Comparison of ENCODE assay signal across 10 cellular contexts in the genomic region with DNA sequence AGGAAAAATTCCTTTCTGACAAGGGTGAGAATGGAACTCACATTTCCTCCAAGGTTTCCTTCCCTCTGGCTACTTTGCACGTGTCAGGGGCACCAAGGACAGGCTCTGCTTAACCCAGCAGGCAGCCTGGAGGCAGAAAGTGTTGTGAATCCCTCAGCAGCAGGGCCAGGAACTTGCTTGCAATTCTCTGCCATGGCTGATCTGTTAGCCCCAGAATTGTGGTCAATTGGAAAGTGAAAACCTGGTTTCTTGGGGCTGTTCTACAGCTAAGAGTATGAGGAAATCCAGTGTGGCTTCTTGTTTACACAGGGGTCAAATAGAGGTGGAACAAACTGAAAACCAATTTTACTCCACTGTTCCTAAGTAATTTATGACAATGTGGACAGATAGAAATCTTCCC. TPM values are rescaled to one million over a fixed set of nuclear protein-coding genes. Genes with fewer than 3 reads are reported as not detected.
A peak's percentile ranks its signal among the peaks of the same experiment; 100 is the strongest.
DNase-seq lines count a peak whose midpoint lies in the region; ATAC-seq and TF ChIP-seq lines count a peak whose summit lies in the region.
"Had no signal": no experiment of that assay in that cellular context is flagged by ENCODE, and none has a peak within 500 bp of the region (broad histone marks: within the 10 kb centered on the region; RNA-seq: fewer than 3 reads in every experiment).

No MANE protein-coding gene starts in this region.

- H3K36me3 ChIP-seq in lower lobe of right lung, result no peaks in the 10 kb centered on the region

- H3K4me1 ChIP-seq in lower lobe of right lung, result no peaks in the 10 kb centered on the region

- intact Hi-C loops in posterior cingulate gyrus (cut with DNase I), result no loop called here
- intact Hi-C loops in lower lobe of right lung (cut with DNase I), result no loop called here

- ATAC-seq in GM18907 (IDR thresholded peaks at IDR 0.05; ENCODE audit: unreplicated experiment), result peak; percentile 94
- ATAC-seq in HG02678 (IDR thresholded peaks at IDR 0.05; ENCODE audit: unreplicated experiment), result peak; percentile 82
- ATAC-seq in lower lobe of right lung, result no peak

- no peaks in the 10 kb centered on the region for H3K36me3 Mint-ChIP-seq in mesothelial cell of epicardium

- no peak overlapping the region for H3K4me3 Mint-ChIP-seq in mesothelial cell of epicardium

- H3K27me3 ChIP-seq in lower lobe of right lung (ENCODE audit: low read depth), result no peaks in the 10 kb centered on the region

- H3K27ac ChIP-seq in lower lobe of right lung, result no peak overlapping the region

- no peaks in the 10 kb centered on the region for H3K9me3 ChIP-seq in lower lobe of right lung

- peak overlapping the region; percentile 68 for H3K27ac Mint-ChIP-seq in mesothelial cell of epicardium

- H3K27me3 Mint-ChIP-seq in mesothelial cell of epicardium (ENCODE audit: low read depth), result peaks cover 66% of the 10 kb centered on the region

- H3K4me1 Mint-ChIP-seq in mesothelial cell of epicardium, result peaks cover 22% of the 10 kb centered on the region

- no peak overlapping the region for H3K4me3 ChIP-seq in lower lobe of right lung

- H3K9me3 Mint-ChIP-seq in mesothelial cell of epicardium, result no peaks in the 10 kb centered on the region

- peak; percentile 71 for DNase-seq in NCI-H69 (lab: John Stamatoyannopoulos, UW)
- DNase-seq in mesothelial cell of epicardium (ENCODE audit: low spot score in 2 of 2, unreplicated experiment in 2 of 2), result no peak
- DNase-seq in T1000 (lab: John Stamatoyannopoulos, UW), result no peak
- DNase-seq in posterior cingulate gyrus, result no peak
- no peak for DNase-seq in lower lobe of right lung
- no peak for DNase-seq in activated T-cell treated with anti-CD3 and anti-CD28 coated beads for 4 hours
- DNase-seq: anterior cingulate cortex, Right ventricle myocardium superior had no signal

- TF ChIP-seq CTCF in mesothelial cell of epicardium (IDR thresholded peaks at IDR 0.05; ENCODE audit: unreplicated experiment) (no peak), lower lobe of right lung (IDR thresholded peaks at IDR 0.05) (no peak)

RNA-seq across cellular contexts. Expression of gene CEP295, which starts 38.3 kb away (rescaled TPM):
- total RNA-seq in mesothelial cell of epicardium (16.6 to 18.6 TPM (median 17.6 TPM) in 3 replicates), lower lobe of right lung (8.7 TPM)

Comparison
In these comparisons a context has a peak if more than half of its experiments do, and no peak if none do; other contexts are left out.
1. ATAC-seq: peak in GM18907 (single experiment) and HG02678 (single experiment); none in lower lobe of right lung (0 of 2).